ENCODE assay signal across 8 cellular contexts in the genomic region with DNA sequence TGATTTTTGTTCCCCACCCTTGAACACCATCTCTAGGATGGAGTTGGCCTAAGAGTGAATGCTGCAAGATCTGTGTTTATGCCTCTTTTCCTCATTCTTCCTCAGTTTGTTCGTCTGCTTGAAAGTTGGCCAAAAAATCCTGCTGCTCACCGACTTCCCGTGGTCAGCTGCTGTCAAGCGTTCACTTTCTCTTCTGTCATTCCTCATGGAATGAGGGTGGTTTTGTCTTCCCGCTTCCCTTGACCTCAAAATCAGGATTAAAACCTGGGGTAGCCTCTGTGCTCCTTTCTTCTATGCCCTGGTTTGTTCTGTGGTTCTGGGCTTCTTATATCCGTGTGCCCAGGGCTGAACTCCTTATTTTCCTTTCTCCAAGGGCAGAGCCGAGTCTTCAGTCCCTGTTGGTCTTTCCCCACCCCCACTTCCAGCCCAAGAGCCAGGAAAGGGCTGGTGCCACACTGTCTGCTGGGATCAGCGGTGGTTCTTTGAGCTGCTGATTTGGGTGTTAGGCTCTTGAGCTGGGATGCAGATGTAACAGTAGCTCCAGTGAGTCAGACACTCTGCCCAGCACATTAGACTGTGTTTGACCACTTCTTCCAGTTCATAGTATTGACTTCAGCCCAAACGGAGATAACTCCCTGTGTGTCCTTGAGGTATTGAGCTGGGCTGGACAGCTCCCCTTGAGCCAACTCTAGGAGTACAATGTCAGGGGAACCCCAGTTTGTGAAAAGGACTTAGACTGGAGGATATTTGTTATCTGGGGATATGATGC. TPM values are rescaled to one million over a fixed set of nuclear protein-coding genes. Genes with fewer than 3 reads are reported as not detected.
DNase-seq lines count a peak whose midpoint lies in the region; ATAC-seq and TF ChIP-seq lines count a peak whose summit lies in the region.

No MANE protein-coding gene starts in this region.

- POLR2A ChIA-PET in SK-N-SH (lab: Yijun Ruan, JAX) = no interaction called here
- POLR2A ChIA-PET in WTC11 (lab: Charles Lee) = interaction anchor here (0.7 to 1.5 kb wide), 3 partner anchors 18 to 30 kb away, joined by 3 to 6 read pairs (median 3); partner anchors contain the start of genes ELL3 and MFAP1

- no peak for TF ChIP-seq RAD21 in SK-N-SH (IDR thresholded peaks at IDR 0.05; ENCODE audit: low read length)

- no peak; the same call in 2 of the 3 replicates for ATAC-seq in SK-N-SH treated with all-trans-retinoic acid at 6 μM for 48 hours
- ATAC-seq in WTC11 = no peak
- no peak for ATAC-seq in stimulated activated effector memory CD8-positive, alpha-beta T cell treated with anti-CD3 and anti-CD28 coated beads, Interleukin-12 subunit alpha, Interleukin-12 subunit beta, amount 100 ng/mL, for 72 hours

- H3K4me2 ChIP-seq in SK-N-SH = peak overlapping the region; percentile 99

- DNase-seq in SK-N-SH (no peak), WTC11 (ENCODE audit: low spot score) (no peak), glomerular visceral epithelial cell (ENCODE audit: extremely low spot score) (peak; percentile 77), medulla oblongata (ENCODE audit: extremely low spot score) (no peak), G401 (ENCODE audit: low spot score) (no peak), NCI-H2029 (lab: John Stamatoyannopoulos, UW) (no peak)
- no peak for DNase-seq in stimulated activated effector memory CD8-positive, alpha-beta T cell treated with anti-CD3 and anti-CD28 coated beads, Interleukin-12 subunit alpha, Interleukin-12 subunit beta, amount 100 ng/mL, for 72 hours (ENCODE audit: low spot score in 2 of 2)

- 86% methylated on average over 8 of the region's 9 CpGs for WGBS in SK-N-SH (ENCODE audit: low lambda C conversion rate)

- CTCF ChIA-PET in SK-N-SH (lab: Yijun Ruan, JAX) = interaction anchor here (0.7 to 4.1 kb wide), 2 partner anchors 25 to 413 kb away, joined by 3 to 14 read pairs; no protein-coding TSS in a partner anchor
- CTCF ChIA-PET in WTC11 (lab: Charles Lee) = interaction anchor here (11.1 kb wide), 1 partner anchor 18 kb away, joined by 75 read pairs; the partner anchor contains the start of gene ELL3

- peak overlapping the region; percentile 97 for H3K4me3 Mint-ChIP-seq in WTC11
- peak overlapping the region; percentile 98 for H3K4me3 Mint-ChIP-seq in stimulated activated effector memory CD8-positive, alpha-beta T cell treated with anti-CD3 and anti-CD28 coated beads, Interleukin-12 subunit alpha, Interleukin-12 subunit beta, amount 100 ng/mL, for 72 hours

- peaks cover 51% of the 10 kb centered on the region for H3K36me3 Mint-ChIP-seq in WTC11
- peaks cover 76% of the 10 kb centered on the region for H3K36me3 Mint-ChIP-seq in stimulated activated effector memory CD8-positive, alpha-beta T cell treated with anti-CD3 and anti-CD28 coated beads, Interleukin-12 subunit alpha, Interleukin-12 subunit beta, amount 100 ng/mL, for 72 hours

- no peaks in the 10 kb centered on the region for H3K27me3 ChIP-seq in SK-N-SH (ENCODE audit: insufficient read depth)

- no peaks in the 10 kb centered on the region for H3K9me3 ChIP-seq in SK-N-SH

- no peak overlapping the region for H2AFZ ChIP-seq in SK-N-SH (ENCODE audit: low read depth)

- H3K27ac ChIP-seq in SK-N-SH (ENCODE audit: low read depth in 2 of 2, low read length in 1 of 2) = peak overlapping the region in 1 of 2 experiments; percentile 48; a peak in 2 of 4 replicates

- peaks cover 37 to 46% of the 10 kb centered on the region in 2 experiments for H3K36me3 ChIP-seq in SK-N-SH (replicated peaks in 1 of 2; ENCODE audit: control insufficient read depth in 1 of 2, insufficient read depth in 2 of 2, low read length in 1 of 2)

- H3K27ac Mint-ChIP-seq in WTC11 = peak overlapping the region; percentile 78
- H3K27ac Mint-ChIP-seq in stimulated activated effector memory CD8-positive, alpha-beta T cell treated with anti-CD3 and anti-CD28 coated beads, Interleukin-12 subunit alpha, Interleukin-12 subunit beta, amount 100 ng/mL, for 72 hours = peak overlapping the region; percentile 99

- peaks cover 20 to 21% of the 10 kb centered on the region in 2 experiments; a peak in 3 of 4 replicates for H3K4me1 ChIP-seq in SK-N-SH (ENCODE audit: control insufficient read depth in 1 of 2, insufficient read depth in 2 of 2, low read depth in 1 of 2, low read length in 1 of 2)

- H3K4me3 ChIP-seq in SK-N-SH (ENCODE audit: low read depth in 2 of 2, low read length in 1 of 2) = peak overlapping the region in 1 of 2 experiments; percentile 99; a peak in 2 of 4 replicates

- in situ Hi-C loops in G401 (cut with HindIII; ENCODE audit: low sequenced_read_pairs) = no loop called here

- H3K27me3 Mint-ChIP-seq in WTC11 (ENCODE audit: low read depth) = no peaks in the 10 kb centered on the region

- H3K4me1 Mint-ChIP-seq in WTC11 = peaks cover 50% of the 10 kb centered on the region
- peaks cover 55% of the 10 kb centered on the region for H3K4me1 Mint-ChIP-seq in stimulated activated effector memory CD8-positive, alpha-beta T cell treated with anti-CD3 and anti-CD28 coated beads, Interleukin-12 subunit alpha, Interleukin-12 subunit beta, amount 100 ng/mL, for 72 hours

- H3K9me3 Mint-ChIP-seq in WTC11 = no peaks in the 10 kb centered on the region
- no peaks in the 10 kb centered on the region for H3K9me3 Mint-ChIP-seq in stimulated activated effector memory CD8-positive, alpha-beta T cell treated with anti-CD3 and anti-CD28 coated beads, Interleukin-12 subunit alpha, Interleukin-12 subunit beta, amount 100 ng/mL, for 72 hours

- H3K9me2 ChIP-seq in SK-N-SH = no peaks in the 10 kb centered on the region

- H3K79me2 ChIP-seq in SK-N-SH (ENCODE audit: insufficient read depth) = peaks cover 38% of the 10 kb centered on the region

- no peak for TF ChIP-seq CTCF in SK-N-SH (IDR thresholded peaks at IDR 0.05)
- no peak for TF ChIP-seq CTCF in WTC11 (IDR thresholded peaks at IDR 0.05)

- peaks cover 47% of the 10 kb centered on the region for H3F3A ChIP-seq in SK-N-SH (replicated peaks; ENCODE audit: insufficient read depth)

- peaks cover 28% of the 10 kb centered on the region for H4K20me1 ChIP-seq in SK-N-SH (ENCODE audit: insufficient read depth)

- peak overlapping the region; percentile 100; the same call in 1 of the 2 replicates for H3K9ac ChIP-seq in SK-N-SH

- TF ChIP-seq EP300 in SK-N-SH (IDR thresholded peaks at IDR 0.05; ENCODE audit: borderline replicate concordance in 1 of 2, low read depth in 1 of 2, low read length in 1 of 2) = no peak

TF ChIP-seq in SK-N-SH, 30 proteins besides CTCF, POLR2A, EP300 and RAD21 (continues in another document):
- no peak for TF ChIP-seq GATA2 (CRISPR knock-in tag; IDR thresholded peaks at IDR 0.05)

TF ChIP-seq in SK-N-SH treated with all-trans-retinoic acid at 6 μM for 48 hours, 23 proteins besides CTCF, POLR2A, EP300 and RAD21:
- no peak for TF ChIP-seq CREB5 (CRISPR knock-in tag; IDR thresholded peaks at IDR 0.05; ENCODE audit: low read depth)

TF ChIP-seq in WTC11, 78 proteins besides CTCF, POLR2A, EP300 and RAD21:
- no peak for TF ChIP-seq RELA (CRISPR knock-in tag; IDR thresholded peaks at IDR 0.05; ENCODE audit: borderline replicate concordance)

RNA-seq across cellular contexts. Expression of gene SERF2, which starts 2.3 kb away (rescaled TPM):
- polyA plus RNA-seq in SK-N-SH (2012; rRNA removed) = 935 and 1,369 TPM in 2 replicates
- polyA plus RNA-seq in SK-N-SH (2012; cell fraction: cytosol; rRNA removed) = 948 and 1,077 TPM in 2 replicates
- 611 and 1,260 TPM in 2 replicates for polyA plus RNA-seq in SK-N-SH (2012; cell fraction: nucleus; rRNA removed)
- 694 to 788 TPM (median 775 TPM) in 3 replicates for total RNA-seq in WTC11 (2021)
- total RNA-seq in G401 (2014; rRNA removed; shearing (Covaris generic)) = 1,258 and 1,589 TPM in 2 replicates

RNA-seq across cellular contexts. Expression of gene SERINC4, which starts 5.6 kb away (rescaled TPM):
- 0.05 TPM in 1 of 2 replicates, not detected in the other for polyA plus RNA-seq in SK-N-SH (2012; rRNA removed)
- polyA plus RNA-seq in SK-N-SH (2012; cell fraction: cytosol; rRNA removed) = 0.04 and 0.05 TPM in 2 replicates
- polyA plus RNA-seq in SK-N-SH (2012; cell fraction: nucleus; rRNA removed) = 0.24 and 0.29 TPM in 2 replicates
- 0.09 to 0.16 TPM in 2 of 3 replicates, not detected in the other for total RNA-seq in WTC11 (2021)
- not detected in 2 replicates for total RNA-seq in G401 (2014; rRNA removed; shearing (Covaris generic))

RNA-seq across cellular contexts. Expression of gene HYPK, which starts 5.9 kb away (rescaled TPM):
- polyA plus RNA-seq in SK-N-SH (2012; rRNA removed) = 8.9 and 11.5 TPM in 2 replicates
- 13.5 and 25.3 TPM in 2 replicates for polyA plus RNA-seq in SK-N-SH (2012; cell fraction: cytosol; rRNA removed)
- 18.5 and 26.1 TPM in 2 replicates for polyA plus RNA-seq in SK-N-SH (2012; cell fraction: nucleus; rRNA removed)
- total RNA-seq in WTC11 (2021) = 17.3 to 22.0 TPM (median 19.9 TPM) in 3 replicates
- total RNA-seq in G401 (2014; rRNA removed; shearing (Covaris generic)) = 2.2 and 2.6 TPM in 2 replicates

RNA-seq across cellular contexts. Expression of gene ELL3, which starts 17.7 kb away (rescaled TPM):
- 0.67 and 0.89 TPM in 2 replicates for polyA plus RNA-seq in SK-N-SH (2012; rRNA removed)
- 0.63 and 0.64 TPM in 2 replicates for polyA plus RNA-seq in SK-N-SH (2012; cell fraction: cytosol; rRNA removed)
- polyA plus RNA-seq in SK-N-SH (2012; cell fraction: nucleus; rRNA removed) = 2.2 and 3.7 TPM in 2 replicates
- 8.1 to 9.0 TPM (median 8.8 TPM) in 3 replicates for total RNA-seq in WTC11 (2021)
- 44.6 and 51.2 TPM in 2 replicates for total RNA-seq in G401 (2014; rRNA removed; shearing (Covaris generic))

RNA-seq across cellular contexts. Expression of gene MFAP1, which starts 30.0 kb away (rescaled TPM):
- polyA plus RNA-seq in SK-N-SH (2012; rRNA removed) = 16.5 and 18.4 TPM in 2 replicates
- polyA plus RNA-seq in SK-N-SH (2012; cell fraction: cytosol; rRNA removed) = 22.0 and 28.5 TPM in 2 replicates
- polyA plus RNA-seq in SK-N-SH (2012; cell fraction: nucleus; rRNA removed) = 7.9 and 15.1 TPM in 2 replicates
- 32.4 to 36.0 TPM (median 34.6 TPM) in 3 replicates for total RNA-seq in WTC11 (2021)
- 11.9 and 12.3 TPM in 2 replicates for total RNA-seq in G401 (2014; rRNA removed; shearing (Covaris generic))
